ENCODE assay signal across 19 cellular contexts in genomic region chr15:101054116-101054515, GRCh38.
"Had no signal": no experiment of that assay in that cellular context is flagged by ENCODE, and none has a peak within 500 bp of the region (broad histone marks: within the 10 kb centered on the region; RNA-seq: fewer than 3 reads in every experiment).

No MANE protein-coding gene starts in this region.

- H3K9me3 ChIP-seq: gastroesophageal sphincter, heart left ventricle, lower lobe of right lung, transverse colon, vagina had no signal

- ATAC-seq: activated T-cell treated with anti-CD3 and anti-CD28 coated beads, Interleukin-2, amount 50 U/mL, for 72 hours; esophagus mucosa; gastroesophageal sphincter; left colon; lower lobe of right lung; natural killer cell; stimulated activated naive CD8-positive, alpha-beta T cell treated with anti-CD3 and anti-CD28 coated beads, Interleukin-15, Interleukin-2, amounts not matched to agents 100 U/mL and 50 U/mL, for 24 hours had no signal

- H3K36me3 Mint-ChIP-seq: activated CD4-positive, alpha-beta memory T cell treated with anti-CD3 and anti-CD28 coated beads for 36 hours; natural killer cell had no signal

- H3K4me3 ChIP-seq: gastroesophageal sphincter, heart left ventricle, lower lobe of right lung, transverse colon, vagina had no signal

- H3K4me1 Mint-ChIP-seq: natural killer cell had no signal

- H3K4me1 ChIP-seq: gastroesophageal sphincter, heart left ventricle, lower lobe of right lung, transverse colon had no signal

- H3K4me3 Mint-ChIP-seq: activated CD4-positive, alpha-beta memory T cell treated with anti-CD3 and anti-CD28 coated beads for 36 hours; activated T-cell treated with anti-CD3 and anti-CD28 coated beads, Interleukin-2, amount 50 U/mL, for 72 hours; natural killer cell; T-helper 2 cell treated with Interferon-gamma antibody and Interleukin-4, amounts not matched to agents 5 μg/mL and 100 μg/mL, for 36 hours had no signal

- H3K9me3 Mint-ChIP-seq: activated CD4-positive, alpha-beta memory T cell treated with anti-CD3 and anti-CD28 coated beads for 36 hours; activated T-cell treated with anti-CD3 and anti-CD28 coated beads, Interleukin-2, amount 50 U/mL, for 72 hours; natural killer cell; T-helper 2 cell treated with Interferon-gamma antibody and Interleukin-4, amounts not matched to agents 5 μg/mL and 100 μg/mL, for 36 hours had no signal

- H3K27me3 ChIP-seq: gastroesophageal sphincter, heart left ventricle, transverse colon, vagina had no signal

- DNase-seq: activated CD4-positive, alpha-beta memory T cell treated with anti-CD3 and anti-CD28 coated beads for 36 hours; activated CD4-positive, alpha-beta T cell treated with anti-CD3 and anti-CD28 coated beads for 4 hours; activated effector memory CD4-positive, alpha-beta T cell treated with anti-CD3 and anti-CD28 coated beads, Interleukin-2, amount 50 U/mL, for 16 hours; activated naive CD4-positive, alpha-beta T cell treated with anti-CD3 and anti-CD28 coated beads, Interleukin-2, amount 50 U/mL, for 16 hours; activated T-cell treated with anti-CD3 and anti-CD28 coated beads, Interleukin-2, amount 50 U/mL, for 72 hours; aorta; effector CD8-positive, alpha-beta T cell; heart left ventricle; left colon; lower lobe of right lung; natural killer cell; nucleus accumbens; retina; stimulated activated naive CD8-positive, alpha-beta T cell treated with anti-CD3 and anti-CD28 coated beads, Interleukin-15, Interleukin-2, amounts not matched to agents 100 U/mL and 50 U/mL, for 24 hours; transverse colon had no signal

- H3K27ac Mint-ChIP-seq: activated CD4-positive, alpha-beta memory T cell treated with anti-CD3 and anti-CD28 coated beads for 36 hours; activated T-cell treated with anti-CD3 and anti-CD28 coated beads, Interleukin-2, amount 50 U/mL, for 72 hours; natural killer cell; T-helper 2 cell treated with Interferon-gamma antibody and Interleukin-4, amounts not matched to agents 5 μg/mL and 100 μg/mL, for 36 hours had no signal

- H3K27ac ChIP-seq: gastroesophageal sphincter, heart left ventricle, lower lobe of right lung, transverse colon, vagina had no signal
